In the genomic region with DNA sequence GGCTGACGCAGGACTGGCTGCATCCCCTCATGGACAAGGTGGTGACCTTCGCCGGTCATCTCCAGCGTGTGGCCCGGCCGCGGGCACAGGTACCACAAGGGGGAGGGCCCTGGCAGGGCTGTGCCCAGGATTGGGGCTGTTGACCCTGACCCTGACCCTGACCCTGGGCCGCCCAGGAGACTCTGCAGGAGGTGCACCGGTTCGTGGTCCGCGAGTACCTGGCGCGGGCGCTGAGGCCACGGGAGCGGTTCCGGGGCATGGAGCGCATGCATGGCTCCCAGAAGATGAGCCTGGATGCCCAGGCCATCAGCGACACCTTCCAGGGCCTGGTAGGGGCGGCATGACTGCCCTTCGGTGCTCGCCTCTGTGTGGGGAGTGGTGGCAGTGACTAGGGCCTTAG, we compare ENCODE assay signal across 3 cellular contexts.
A peak's percentile ranks its signal among the peaks of the same experiment; 100 is the strongest.
TF ChIP-seq lines count a peak whose summit lies in the region.

No MANE protein-coding gene starts in this region.

TF ChIP-seq in A549, 52 proteins besides CTCF, POLR2A, EP300 and RAD21:
- TF ChIP-seq CHD2 (IDR thresholded peaks at IDR 0.05; ENCODE audit: low read length, partially characterized antibody) (no peak), TP53 (CRISPR knock-in tag; IDR thresholded peaks at IDR 0.05) (no peak), ZC3H11A (IDR thresholded peaks at IDR 0.05) (no peak), ATOH8 (CRISPR knock-in tag; IDR thresholded peaks at IDR 0.05; ENCODE audit: low read depth) (no peak), HMGXB4 (CRISPR knock-in tag; IDR thresholded peaks at IDR 0.05; ENCODE audit: borderline replicate concordance) (no peak), SMC3 (IDR thresholded peaks at IDR 0.05) (no peak), HDAC2 (IDR thresholded peaks at IDR 0.05) (no peak), TFCP2L1 (CRISPR knock-in tag; IDR thresholded peaks at IDR 0.05) (no peak), SREBF2 (IDR thresholded peaks at IDR 0.05) (no peak)
TF ChIP-seq in A549: peak in this region for 0.

TF ChIP-seq in GM12878, 131 proteins besides CTCF, POLR2A, EP300 and RAD21:
- TF ChIP-seq ETV6 (conservative IDR thresholded peaks at IDR 0.05 in 1 of 2, IDR thresholded peaks at IDR 0.05 in 1 of 2; ENCODE audit: borderline replicate concordance in 1 of 2, low read depth in 1 of 2) (no peak), NR2F1 (conservative IDR thresholded peaks at IDR 0.05) (0 out of 2 replicates have a peak, but pooled peaks have one; percentile 30), KAT2A (conservative IDR thresholded peaks at IDR 0.05; ENCODE audit: control insufficient read depth, low read depth, low read length) (no peak), CBFB (IDR thresholded peaks at IDR 0.05; ENCODE audit: low read depth) (no peak)
- TF ChIP-seq, protein P1, sequence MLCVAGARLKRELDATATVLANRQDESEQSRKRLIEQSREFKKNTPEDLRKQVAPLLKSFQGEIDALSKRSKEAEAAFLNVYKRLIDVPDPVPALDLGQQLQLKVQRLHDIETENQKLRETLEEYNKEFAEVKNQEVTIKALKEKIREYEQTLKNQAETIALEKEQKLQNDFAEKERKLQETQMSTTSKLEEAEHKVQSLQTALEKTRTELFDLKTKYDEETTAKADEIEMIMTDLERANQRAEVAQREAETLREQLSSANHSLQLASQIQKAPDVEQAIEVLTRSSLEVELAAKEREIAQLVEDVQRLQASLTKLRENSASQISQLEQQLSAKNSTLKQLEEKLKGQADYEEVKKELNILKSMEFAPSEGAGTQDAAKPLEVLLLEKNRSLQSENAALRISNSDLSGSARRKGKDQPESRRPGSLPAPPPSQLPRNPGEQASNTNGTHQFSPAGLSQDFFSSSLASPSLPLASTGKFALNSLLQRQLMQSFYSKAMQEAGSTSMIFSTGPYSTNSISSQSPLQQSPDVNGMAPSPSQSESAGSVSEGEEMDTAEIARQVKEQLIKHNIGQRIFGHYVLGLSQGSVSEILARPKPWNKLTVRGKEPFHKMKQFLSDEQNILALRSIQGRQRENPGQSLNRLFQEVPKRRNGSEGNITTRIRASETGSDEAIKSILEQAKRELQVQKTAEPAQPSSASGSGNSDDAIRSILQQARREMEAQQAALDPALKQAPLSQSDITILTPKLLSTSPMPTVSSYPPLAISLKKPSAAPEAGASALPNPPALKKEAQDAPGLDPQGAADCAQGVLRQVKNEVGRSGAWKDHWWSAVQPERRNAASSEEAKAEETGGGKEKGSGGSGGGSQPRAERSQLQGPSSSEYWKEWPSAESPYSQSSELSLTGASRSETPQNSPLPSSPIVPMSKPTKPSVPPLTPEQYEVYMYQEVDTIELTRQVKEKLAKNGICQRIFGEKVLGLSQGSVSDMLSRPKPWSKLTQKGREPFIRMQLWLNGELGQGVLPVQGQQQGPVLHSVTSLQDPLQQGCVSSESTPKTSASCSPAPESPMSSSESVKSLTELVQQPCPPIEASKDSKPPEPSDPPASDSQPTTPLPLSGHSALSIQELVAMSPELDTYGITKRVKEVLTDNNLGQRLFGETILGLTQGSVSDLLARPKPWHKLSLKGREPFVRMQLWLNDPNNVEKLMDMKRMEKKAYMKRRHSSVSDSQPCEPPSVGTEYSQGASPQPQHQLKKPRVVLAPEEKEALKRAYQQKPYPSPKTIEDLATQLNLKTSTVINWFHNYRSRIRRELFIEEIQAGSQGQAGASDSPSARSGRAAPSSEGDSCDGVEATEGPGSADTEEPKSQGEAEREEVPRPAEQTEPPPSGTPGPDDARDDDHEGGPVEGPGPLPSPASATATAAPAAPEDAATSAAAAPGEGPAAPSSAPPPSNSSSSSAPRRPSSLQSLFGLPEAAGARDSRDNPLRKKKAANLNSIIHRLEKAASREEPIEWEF (IDR thresholded peaks at IDR 0.05; ENCODE audit: insufficient replicate concordance, low read depth, low read length): no peak

TF ChIP-seq in liver, 16 proteins besides CTCF, POLR2A, EP300 and RAD21:
- no peak for TF ChIP-seq YY1 (IDR thresholded peaks at IDR 0.05)
- TF ChIP-seq NR2F2 (IDR thresholded peaks at IDR 0.05): peak; percentile 54
- TF ChIP-seq GABPA (IDR thresholded peaks at IDR 0.05 in 1 of 2, conservative IDR thresholded peaks at IDR 0.05 in 1 of 2): no peak
- peak; percentile 54 to 61 for TF ChIP-seq HNF4A (conservative IDR thresholded peaks at IDR 0.05)
- no peak for TF ChIP-seq TAF1 (conservative IDR thresholded peaks at IDR 0.05)
- peak; percentile 81 to 85 for TF ChIP-seq RXRA (IDR thresholded peaks at IDR 0.05)
